ENCODE assay signal across 1 cellular context in genomic region chr11:57761301-57762234, GRCh38.
A peak's percentile ranks its signal among the peaks of the same experiment; 100 is the strongest.
TF ChIP-seq lines count a peak whose summit lies in the region.

Gene CTNND1, plus strand, starts transcription at chr11:57761802. Its CDS starts 29,677 bp downstream, at chr11:57791479.

TF ChIP-seq in HepG2, 621 proteins besides CTCF, POLR2A, EP300 and RAD21 (continued from another document and continues in another):
- TF ChIP-seq ZNF407 (CRISPR knock-in tag; IDR thresholded peaks at IDR 0.05; ENCODE audit: not compliant biosample characterization) (no peak), ZNF318 (CRISPR knock-in tag; IDR thresholded peaks at IDR 0.05) (no peak), HDAC6 (IDR thresholded peaks at IDR 0.05; ENCODE audit: low read depth, low read length) (0 out of 2 replicates have a peak, but pooled peaks have one; percentile 51), ATF1 (CRISPR knock-in tag; IDR thresholded peaks at IDR 0.05) (peak; percentile 64; the same call in 1 of the 2 replicates), SP140L (CRISPR knock-in tag; IDR thresholded peaks at IDR 0.05; ENCODE audit: borderline replicate concordance) (no peak), DDIT3 (CRISPR knock-in tag; IDR thresholded peaks at IDR 0.05) (no peak; the same call in 1 of the 2 replicates), GLMP (CRISPR knock-in tag; IDR thresholded peaks at IDR 0.05; ENCODE audit: borderline replicate concordance) (no peak), AHDC1 (CRISPR knock-in tag; IDR thresholded peaks at IDR 0.05; ENCODE audit: borderline replicate concordance) (no peak), KMT2A (CRISPR knock-in tag; IDR thresholded peaks at IDR 0.05) (peak; percentile 64), FOXP1 (IDR thresholded peaks at IDR 0.05) (no peak), FOXP1 (CRISPR knock-in tag; IDR thresholded peaks at IDR 0.05) (0 out of 2 replicates have a peak, but pooled peaks have one; percentile 13), NCOA2 (CRISPR knock-in tag; IDR thresholded peaks at IDR 0.05) (peak; percentile 61), PLRG1 (conservative IDR thresholded peaks at IDR 0.05) (no peak), ZC3H13 (CRISPR knock-in tag; IDR thresholded peaks at IDR 0.05) (no peak), ZNF20 (CRISPR knock-in tag; IDR thresholded peaks at IDR 0.05) (no peak), ZNF644 (CRISPR knock-in tag; IDR thresholded peaks at IDR 0.05; ENCODE audit: low read depth) (0 out of 2 replicates have a peak, but pooled peaks have one; percentile 21), MTF2 (CRISPR knock-in tag; IDR thresholded peaks at IDR 0.05; ENCODE audit: borderline replicate concordance) (no peak), ZFP41 (CRISPR knock-in tag; IDR thresholded peaks at IDR 0.05; ENCODE audit: borderline replicate concordance) (no peak), ZBTB4 (CRISPR knock-in tag; IDR thresholded peaks at IDR 0.05; ENCODE audit: borderline replicate concordance) (no peak), ZNF713 (CRISPR knock-in tag; IDR thresholded peaks at IDR 0.05) (no peak), TRIM22 (IDR thresholded peaks at IDR 0.05) (no peak), EHMT2 (IDR thresholded peaks at IDR 0.05; ENCODE audit: borderline replicate concordance, low read depth, low read length) (no peak)
